In the genomic region with DNA sequence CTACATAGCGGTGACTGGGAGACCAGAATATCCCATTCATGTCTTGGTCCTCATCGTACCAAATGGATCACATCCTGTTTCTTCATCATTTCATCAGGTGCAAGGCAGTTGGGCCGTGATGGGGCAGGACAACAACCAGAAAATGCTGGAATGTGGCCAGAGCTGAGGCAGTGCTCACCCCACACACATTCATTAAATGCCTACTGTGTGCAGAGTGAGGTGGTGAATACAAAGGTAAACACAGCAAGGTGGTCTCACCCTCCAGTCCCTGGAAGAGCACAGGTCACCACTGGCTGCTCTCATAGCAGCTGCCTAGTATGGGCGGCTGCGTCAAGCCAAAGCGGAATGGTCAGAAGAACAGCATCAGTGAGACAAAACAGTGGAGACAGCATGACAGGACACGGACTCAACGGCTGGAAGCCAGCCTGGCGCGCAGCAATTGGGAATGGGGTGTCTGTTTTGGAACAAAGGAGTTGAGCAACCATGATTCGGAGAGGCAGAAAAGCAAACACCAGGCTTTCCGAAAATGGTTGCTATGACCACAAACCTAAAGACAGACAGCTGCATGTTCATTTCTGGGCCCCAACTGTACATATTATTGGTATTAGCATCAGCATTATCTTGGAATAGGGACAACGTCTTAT, we compare ENCODE assay signal across 1 cellular context.
TF ChIP-seq lines count a peak whose summit lies in the region.

No MANE protein-coding gene starts in this region.

TF ChIP-seq in IMR-90, 13 proteins besides CTCF, POLR2A, EP300 and RAD21:
- no peak for TF ChIP-seq NFE2L2 (IDR thresholded peaks at IDR 0.05; ENCODE audit: low read depth, low read length)
- 0 out of 2 replicates have a peak, but pooled peaks have one; percentile 1 for TF ChIP-seq CEBPB (IDR thresholded peaks at IDR 0.05; ENCODE audit: low read depth, low read length)
- TF ChIP-seq, protein P1, sequence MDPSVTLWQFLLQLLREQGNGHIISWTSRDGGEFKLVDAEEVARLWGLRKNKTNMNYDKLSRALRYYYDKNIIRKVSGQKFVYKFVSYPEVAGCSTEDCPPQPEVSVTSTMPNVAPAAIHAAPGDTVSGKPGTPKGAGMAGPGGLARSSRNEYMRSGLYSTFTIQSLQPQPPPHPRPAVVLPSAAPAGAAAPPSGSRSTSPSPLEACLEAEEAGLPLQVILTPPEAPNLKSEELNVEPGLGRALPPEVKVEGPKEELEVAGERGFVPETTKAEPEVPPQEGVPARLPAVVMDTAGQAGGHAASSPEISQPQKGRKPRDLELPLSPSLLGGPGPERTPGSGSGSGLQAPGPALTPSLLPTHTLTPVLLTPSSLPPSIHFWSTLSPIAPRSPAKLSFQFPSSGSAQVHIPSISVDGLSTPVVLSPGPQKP (IDR thresholded peaks at IDR 0.05; ENCODE audit: borderline replicate concordance, low read depth, low read length) = no peak
- TF ChIP-seq USF2 (IDR thresholded peaks at IDR 0.05; ENCODE audit: low read depth, low read length) = no peak
